In genomic region chr4:2731907-2732314, GRCh38 we compare ENCODE assay signal across 21 cellular contexts. TPM values are rescaled to one million over a fixed set of nuclear protein-coding genes. Genes with fewer than 3 reads are reported as not detected.
A peak's percentile ranks its signal among the peaks of the same experiment; 100 is the strongest.
DNase-seq lines count a peak whose midpoint lies in the region; ATAC-seq and TF ChIP-seq lines count a peak whose summit lies in the region.
"Had no signal": no experiment of that assay in that cellular context is flagged by ENCODE, and none has a peak within 500 bp of the region (broad histone marks: within the 10 kb centered on the region; RNA-seq: fewer than 3 reads in every experiment).

No MANE protein-coding gene starts in this region.

- H4K91ac ChIP-seq in neuronal stem cell (ENCODE audit: low read depth, low read length, poor library complexity): no peak overlapping the region

- no peak overlapping the region for H3K4me3 ChIP-seq in neuronal stem cell (ENCODE audit: low read length in 2 of 2)
- H3K4me3 ChIP-seq: ascending aorta, vagina had no signal

- H3K14ac ChIP-seq in neuronal stem cell (ENCODE audit: low read length): no peak overlapping the region

- peaks cover 0 to 3% of the 10 kb centered on the region in 2 donors for H3K4me1 ChIP-seq in neuronal stem cell (ENCODE audit: control insufficient read depth in 2 of 2, insufficient read depth in 1 of 2, low read depth in 1 of 2, low read length in 2 of 2)
- H3K4me1 ChIP-seq: ascending aorta, vagina had no signal

- H2BK12ac ChIP-seq in neuronal stem cell (ENCODE audit: low read length): no peak overlapping the region

- H3K79me1 ChIP-seq in neuronal stem cell (ENCODE audit: low read depth, low read length): peaks cover 3% of the 10 kb centered on the region

- WGBS in neuronal stem cell (ENCODE audit: extremely low coverage in 2 of 2, insufficient read length in 2 of 2, insufficient replicate concordance in 1 of 2), 2 donors: no CpG with 5 or more reads among the region's 28 CpGs

- H3K27me3 Mint-ChIP-seq in natural killer cell treated with Interleukin-12 subunit alpha and Interleukin-12 subunit beta and Interleukin-15 and Interleukin-18, amount 100 ng/mL, for 72 hours: no peaks in the 10 kb centered on the region
- H3K27me3 Mint-ChIP-seq in natural killer cell (ENCODE audit: low read depth in 2 of 2): no peaks in the 10 kb centered on the region
- no peaks in the 10 kb centered on the region for H3K27me3 Mint-ChIP-seq in chondrocyte (ENCODE audit: low read depth)
- H3K27me3 Mint-ChIP-seq: activated CD4-positive, alpha-beta T cell treated with anti-CD3 and anti-CD28 coated beads, Interleukin-2, amount 10 ng/mL, durations not matched to agents 7 days and 5 days; naive thymus-derived CD8-positive, alpha-beta T cell had no signal

- H3K4me1 Mint-ChIP-seq in natural killer cell treated with Interleukin-12 subunit alpha and Interleukin-12 subunit beta and Interleukin-15 and Interleukin-18, amount 100 ng/mL, for 72 hours (ENCODE audit: low read depth in 2 of 2): peaks cover 11 to 17% of the 10 kb centered on the region in 2 donors
- H3K4me1 Mint-ChIP-seq in natural killer cell (peaks cover 0 to 4% of the 10 kb centered on the region in 2 donors), chondrocyte (ENCODE audit: low read depth) (no peaks in the 10 kb centered on the region)
- H3K4me1 Mint-ChIP-seq: activated CD4-positive, alpha-beta T cell treated with anti-CD3 and anti-CD28 coated beads, Interleukin-2, amount 10 ng/mL, durations not matched to agents 7 days and 5 days; endodermal cell had no signal

- no peak overlapping the region for H2BK120ac ChIP-seq in neuronal stem cell (ENCODE audit: low read depth, low read length)

- H3K4me3 Mint-ChIP-seq in natural killer cell treated with Interleukin-12 subunit alpha and Interleukin-12 subunit beta and Interleukin-15 and Interleukin-18, amount 100 ng/mL, for 72 hours: no peak overlapping the region
- H3K4me3 Mint-ChIP-seq in natural killer cell (no peak overlapping the region), chondrocyte (ENCODE audit: unreplicated experiment) (no peak overlapping the region)
- H3K4me3 Mint-ChIP-seq: activated CD4-positive, alpha-beta T cell treated with anti-CD3 and anti-CD28 coated beads, Interleukin-2, amount 10 ng/mL, durations not matched to agents 7 days and 5 days; CD8-positive, alpha-beta T cell; endodermal cell; naive thymus-derived CD8-positive, alpha-beta T cell had no signal

- peaks cover 2 to 15% of the 10 kb centered on the region in 2 donors for H3K9me3 ChIP-seq in neuronal stem cell (replicated peaks in 1 of 2; ENCODE audit: control insufficient read depth in 2 of 2, insufficient read depth in 1 of 2, low read depth in 1 of 2, low read length in 2 of 2)
- H3K9me3 ChIP-seq: vagina had no signal

- peaks cover 29 to 75% of the 10 kb centered on the region in 2 donors for H3K36me3 ChIP-seq in neuronal stem cell (replicated peaks in 1 of 2; ENCODE audit: control insufficient read depth in 2 of 2, insufficient read depth in 2 of 2, low read length in 2 of 2)

- H3K4ac ChIP-seq in neuronal stem cell (ENCODE audit: low read length): no peak overlapping the region

- H3K27me3 ChIP-seq in neuronal stem cell (ENCODE audit: control insufficient read depth in 3 of 3, insufficient read depth in 3 of 3, low read depth in 1 of 3, low read length in 3 of 3): no peaks in the 10 kb centered on the region
- H3K27me3 ChIP-seq: ascending aorta, vagina had no signal

- no peak overlapping the region for H3K9ac ChIP-seq in neuronal stem cell (ENCODE audit: low read depth, low read length, poor library complexity)

- peak overlapping the region in 1 of 2 donors; percentile 55 for H3K27ac Mint-ChIP-seq in natural killer cell treated with Interleukin-12 subunit alpha and Interleukin-12 subunit beta and Interleukin-15 and Interleukin-18, amount 100 ng/mL, for 72 hours
- H3K27ac Mint-ChIP-seq in natural killer cell (peak overlapping the region in 1 of 2 donors; percentile 30), chondrocyte (ENCODE audit: unreplicated experiment) (no peak overlapping the region)
- H3K27ac Mint-ChIP-seq: activated CD4-positive, alpha-beta T cell treated with anti-CD3 and anti-CD28 coated beads, Interleukin-2, amount 10 ng/mL, durations not matched to agents 7 days and 5 days; CD8-positive, alpha-beta T cell; endodermal cell had no signal

- DNase-seq in natural killer cell treated with Interleukin-12 subunit alpha and Interleukin-12 subunit beta and Interleukin-15 and Interleukin-18, amount 100 ng/mL, for 72 hours (ENCODE audit: low spot score): peak; percentile 18
- DNase-seq in natural killer cell (no peak), chondrocyte (ENCODE audit: low spot score) (peak; percentile 88), neuronal stem cell (ENCODE audit: low spot score) (no peak)
- DNase-seq: activated CD4-positive, alpha-beta T cell treated with anti-CD3 and anti-CD28 coated beads, Interleukin-2, amount 10 ng/mL, durations not matched to agents 7 days and 5 days; activated gamma-delta T cell; CD8-positive, alpha-beta T cell; DND-41; endodermal cell; Kasumi-1; naive thymus-derived CD8-positive, alpha-beta T cell; NCI-H1105; NCI-H2081 treated with DMSO at 0.1 percent for 48 hours; NCI-H526; SHP77 had no signal

- H4K8ac ChIP-seq in neuronal stem cell (ENCODE audit: low read depth, low read length): no peak overlapping the region

- peaks cover 16% of the 10 kb centered on the region for H3K36me3 Mint-ChIP-seq in natural killer cell treated with Interleukin-12 subunit alpha and Interleukin-12 subunit beta and Interleukin-15 and Interleukin-18, amount 100 ng/mL, for 72 hours
- H3K36me3 Mint-ChIP-seq in natural killer cell (peaks cover 7% of the 10 kb centered on the region), chondrocyte (ENCODE audit: low read depth) (peaks cover 26% of the 10 kb centered on the region)

- no peak overlapping the region for H2BK15ac ChIP-seq in neuronal stem cell (ENCODE audit: low read length)

- TF ChIP-seq CTCF in natural killer cell (IDR thresholded peaks at IDR 0.05) (no peak), chondrocyte (IDR thresholded peaks at IDR 0.05) (no peak)

- no peak overlapping the region for H2AFZ ChIP-seq in neuronal stem cell (ENCODE audit: low read length)

- peak overlapping the region; percentile 55 for H3K18ac ChIP-seq in neuronal stem cell (ENCODE audit: low read length)

- peak overlapping the region; percentile 34 for H3K23ac ChIP-seq in neuronal stem cell (ENCODE audit: low read depth, low read length, poor library complexity)

- no peak overlapping the region for H2AK5ac ChIP-seq in neuronal stem cell (ENCODE audit: low read depth, low read length)

- H3K4me2 ChIP-seq in neuronal stem cell (ENCODE audit: insufficient read depth, low read length, poor library complexity, severe bottlenecking): no peak overlapping the region

- H3K27ac ChIP-seq in neuronal stem cell (replicated peaks; ENCODE audit: low read length): no peak overlapping the region
- H3K27ac ChIP-seq: ascending aorta, vagina had no signal

- intact Hi-C loops in natural killer cell (cut with micrococcal nuclease): no loop called here

- ATAC-seq in natural killer cell treated with Interleukin-12 subunit alpha and Interleukin-12 subunit beta and Interleukin-15 and Interleukin-18, amount 100 ng/mL, for 72 hours: peak in 1 of 2 donors; percentile 12
- no peak for ATAC-seq in natural killer cell
- ATAC-seq in GM21576 (IDR thresholded peaks at IDR 0.05; ENCODE audit: unreplicated experiment): no peak
- no peak for ATAC-seq in GM19351 (IDR thresholded peaks at IDR 0.05; ENCODE audit: unreplicated experiment)
- no peak for ATAC-seq in GM21447 (IDR thresholded peaks at IDR 0.05; ENCODE audit: unreplicated experiment)
- no peak for ATAC-seq in GM21381 (IDR thresholded peaks at IDR 0.05; ENCODE audit: unreplicated experiment)
- ATAC-seq: CD8-positive, alpha-beta T cell; naive thymus-derived CD8-positive, alpha-beta T cell had no signal

- no peak overlapping the region for H2BK5ac ChIP-seq in neuronal stem cell (ENCODE audit: low read length)

- no peaks in the 10 kb centered on the region for H3K9me3 Mint-ChIP-seq in natural killer cell treated with Interleukin-12 subunit alpha and Interleukin-12 subunit beta and Interleukin-15 and Interleukin-18, amount 100 ng/mL, for 72 hours
- peaks cover 0 to 7% of the 10 kb centered on the region in 2 donors for H3K9me3 Mint-ChIP-seq in natural killer cell
- peaks cover 16% of the 10 kb centered on the region for H3K9me3 Mint-ChIP-seq in chondrocyte (ENCODE audit: low read depth)

RNA-seq across cellular contexts. Expression of gene TNIP2, which starts 24.2 kb away (rescaled TPM):
- 10 to 100 TPM; 80.9 to 89.3 TPM for total RNA-seq in natural killer cell treated with Interleukin-12 subunit alpha and Interleukin-12 subunit beta and Interleukin-15 and Interleukin-18, amount 100 ng/mL, for 72 hours
- total RNA-seq in natural killer cell (10 to 100 TPM; 35.6 to 53.9 (median 41.6) TPM), chondrocyte (23.3 to 30.7 TPM (median 29.0 TPM) in 3 replicates)
- polyA plus RNA-seq in neuronal stem cell (2013, experiment 1 of 2): 14.8 TPM
- 15.1 TPM for polyA plus RNA-seq in neuronal stem cell (2013, experiment 2 of 2)

Comparison
In these comparisons a context has a peak if more than half of its experiments do, and no peak if none do; other contexts are left out.
1. DNase-seq: peak in natural killer cell treated with Interleukin-12 subunit alpha and Interleukin-12 subunit beta and Interleukin-15 and Interleukin-18, amount 100 ng/mL, for 72 hours (single experiment) and chondrocyte (single experiment); none in natural killer cell (single experiment) and neuronal stem cell (single experiment).